In genomic region chr3:57691411-57692133, GRCh38 we compare ENCODE assay signal across 8 cellular contexts. TPM values are rescaled to one million over a fixed set of nuclear protein-coding genes. Genes with fewer than 3 reads are reported as not detected.
DNase-seq lines count a peak whose midpoint lies in the region; ATAC-seq and TF ChIP-seq lines count a peak whose summit lies in the region.

No MANE protein-coding gene starts in this region.

- no peaks in the 10 kb centered on the region for H3K9me3 Mint-ChIP-seq in activated naive CD4-positive, alpha-beta T cell treated with anti-CD3 and anti-CD28 coated beads, Interleukin-2, amount 50 U/mL, for 72 hours
- no peaks in the 10 kb centered on the region for H3K9me3 Mint-ChIP-seq in stimulated activated naive CD8-positive, alpha-beta T cell treated with anti-CD3 and anti-CD28 coated beads, Interleukin-15, Interleukin-2, amounts not matched to agents 100 ng/mL and 50 ng/mL, for 24 hours

- no peak for TF ChIP-seq CTCF in heart left ventricle (IDR thresholded peaks at IDR 0.05)

- H3K36me3 Mint-ChIP-seq in activated naive CD4-positive, alpha-beta T cell treated with anti-CD3 and anti-CD28 coated beads, Interleukin-2, amount 50 U/mL, for 72 hours: peaks cover 0 to 4% of the 10 kb centered on the region in 2 donors
- peaks cover 15% of the 10 kb centered on the region for H3K36me3 Mint-ChIP-seq in stimulated activated naive CD8-positive, alpha-beta T cell treated with anti-CD3 and anti-CD28 coated beads, Interleukin-15, Interleukin-2, amounts not matched to agents 100 ng/mL and 50 ng/mL, for 24 hours (ENCODE audit: low read depth)

- peak overlapping the region; percentile 92 for H3K4me3 Mint-ChIP-seq in stimulated activated naive CD8-positive, alpha-beta T cell treated with anti-CD3 and anti-CD28 coated beads, Interleukin-15, Interleukin-2, amounts not matched to agents 100 ng/mL and 50 ng/mL, for 24 hours

- H3K4me1 ChIP-seq in heart left ventricle: peaks cover 0 to 50% (median 34%) of the 10 kb centered on the region in 12 donors

- H3K27me3 ChIP-seq in heart left ventricle: no peaks in the 10 kb centered on the region

- peaks cover 47% of the 10 kb centered on the region for H3K4me1 Mint-ChIP-seq in stimulated activated naive CD8-positive, alpha-beta T cell treated with anti-CD3 and anti-CD28 coated beads, Interleukin-15, Interleukin-2, amounts not matched to agents 100 ng/mL and 50 ng/mL, for 24 hours (ENCODE audit: low read depth)

- H3K27me3 Mint-ChIP-seq in stimulated activated naive CD8-positive, alpha-beta T cell treated with anti-CD3 and anti-CD28 coated beads, Interleukin-15, Interleukin-2, amounts not matched to agents 100 ng/mL and 50 ng/mL, for 24 hours: no peaks in the 10 kb centered on the region

- peaks cover 0 to 4% (median 0%) of the 10 kb centered on the region in 9 donors for H3K36me3 ChIP-seq in heart left ventricle

- WGBS in heart left ventricle, 4 donors: 9 to 15% (median 10%) methylated on average over 19 of the region's 19 CpGs

- peak overlapping the region; percentile 95 to 98 for H3K27ac Mint-ChIP-seq in activated naive CD4-positive, alpha-beta T cell treated with anti-CD3 and anti-CD28 coated beads, Interleukin-2, amount 50 U/mL, for 72 hours
- peak overlapping the region; percentile 95 for H3K27ac Mint-ChIP-seq in stimulated activated naive CD8-positive, alpha-beta T cell treated with anti-CD3 and anti-CD28 coated beads, Interleukin-15, Interleukin-2, amounts not matched to agents 100 ng/mL and 50 ng/mL, for 24 hours

- H3K9me3 ChIP-seq in heart left ventricle: no peaks in the 10 kb centered on the region

- peak overlapping the region; percentile 50 to 97 (median 87) for H3K4me3 ChIP-seq in heart left ventricle

- H3K27ac ChIP-seq in heart left ventricle: peak overlapping the region; percentile 85 to 100 (median 99)

- intact Hi-C loops in heart left ventricle (cut with DNase I) (loop anchor here in 9 of 10 donors (1.0 to 10.0 kb wide), 7 partner anchors 34 to 467 kb away; partner anchors contain the start of genes SLMAP (in 9 of the 9), ARF4 (in 3 of the 9) and APPL1 (in 1 of the 9)), cardiac septum (cut with DNase I) (loop anchor here (1.0 to 5.0 kb wide), 2 partner anchors 94 to 134 kb away; partner anchors contain the start of genes ARF4 and PDE12)

- no peak for DNase-seq in heart left ventricle
- DNase-seq in cardiac septum (ENCODE audit: low spot score): no peak
- peak in 1 of 2 donors; percentile 10 for DNase-seq in activated naive CD4-positive, alpha-beta T cell treated with anti-CD3 and anti-CD28 coated beads, Interleukin-2, amount 50 U/mL, for 72 hours (ENCODE audit: low spot score in 2 of 2)
- peak; percentile 6 for DNase-seq in inferior parietal cortex (ENCODE audit: extremely low spot score)
- no peak for DNase-seq in hypothalamus (lab: John Stamatoyannopoulos, UW)
- DNase-seq in ecto neural progenitor cell (ENCODE audit: low spot score): no peak
- DNase-seq in DMS 273 (lab: John Stamatoyannopoulos, UW; ENCODE audit: unreplicated experiment): no peak

- no peak for ATAC-seq in heart left ventricle
- no peak for ATAC-seq in activated naive CD4-positive, alpha-beta T cell treated with anti-CD3 and anti-CD28 coated beads, Interleukin-2, amount 50 U/mL, for 72 hours

- no peak for TF ChIP-seq POLR2A in heart left ventricle (IDR thresholded peaks at IDR 0.05)

RNA-seq across cellular contexts. Expression of gene DENND6A, which starts 1.3 kb away (rescaled TPM):
- 10 to 100 TPM; 12.3 to 27.9 (median 18.6) TPM for total RNA-seq in heart left ventricle
- 1 to 10 TPM; 4.9 to 6.3 TPM for polyA plus RNA-seq in heart left ventricle
- 22.1 TPM for total RNA-seq in cardiac septum
- 10 to 100 TPM; 19.9 to 23.3 TPM for total RNA-seq in activated naive CD4-positive, alpha-beta T cell treated with anti-CD3 and anti-CD28 coated beads, Interleukin-2, amount 50 U/mL, for 72 hours
